Comparison of ENCODE assay signal across 17 cellular contexts in genomic region chr1:229114315-229114714, GRCh38.
DNase-seq lines count a peak whose midpoint lies in the region; ATAC-seq and TF ChIP-seq lines count a peak whose summit lies in the region.
"Had no signal": no experiment of that assay in that cellular context is flagged by ENCODE, and none has a peak within 500 bp of the region (broad histone marks: within the 10 kb centered on the region; RNA-seq: fewer than 3 reads in every experiment).

No MANE protein-coding gene starts in this region.

- no peak overlapping the region for H2BK120ac ChIP-seq in trophoblast cell (ENCODE audit: insufficient read depth, low read length, poor library complexity)
- H2BK120ac ChIP-seq in neuronal stem cell (ENCODE audit: low read depth, low read length) = no peak overlapping the region

- H3K27ac ChIP-seq in C4-2B (peak overlapping the region; percentile 14; the same call in 1 of the 2 replicates), trophoblast cell (ENCODE audit: low read depth, low read length) (peak overlapping the region; percentile 26), heart right ventricle (no peak overlapping the region), neuronal stem cell (replicated peaks; ENCODE audit: low read length) (no peak overlapping the region)

- H3K18ac ChIP-seq in trophoblast cell (ENCODE audit: low read length) = no peak overlapping the region
- H3K18ac ChIP-seq in neuronal stem cell (ENCODE audit: low read length) = no peak overlapping the region

- no peak overlapping the region for H2AFZ ChIP-seq in trophoblast cell (ENCODE audit: insufficient read depth, low read length, poor library complexity)
- H2AFZ ChIP-seq in neuronal stem cell (ENCODE audit: low read length) = no peak overlapping the region

- H3K14ac ChIP-seq in trophoblast cell (ENCODE audit: low read length) (no peak overlapping the region), neuronal stem cell (ENCODE audit: low read length) (no peak overlapping the region)

- no peak overlapping the region for H2BK15ac ChIP-seq in neuronal stem cell (ENCODE audit: low read length)

- H2AK5ac ChIP-seq in trophoblast cell (ENCODE audit: low read length) (no peak overlapping the region), neuronal stem cell (ENCODE audit: low read depth, low read length) (no peak overlapping the region)

- H3K4me3 ChIP-seq in trophoblast cell (ENCODE audit: low read depth, low read length) (no peak overlapping the region), heart right ventricle (no peak overlapping the region), neuronal stem cell (ENCODE audit: low read length in 2 of 2) (no peak overlapping the region)

- TF ChIP-seq CTCF in C4-2B (conservative IDR thresholded peaks at IDR 0.05) (no peak), heart right ventricle (IDR thresholded peaks at IDR 0.05) (no peak)

- WGBS in trophoblast cell (ENCODE audit: extremely low coverage, insufficient coverage, insufficient read length) = no CpG with 5 or more reads among the region's 5 CpGs
- WGBS in heart right ventricle, 2 donors = 47 to 50% methylated on average over 5 of the region's 5 CpGs
- WGBS in neuronal stem cell (ENCODE audit: extremely low coverage in 2 of 2, insufficient read length in 2 of 2, insufficient replicate concordance in 1 of 2), 2 donors = no CpG with 5 or more reads among the region's 5 CpGs

- ATAC-seq in heart right ventricle (no peak), HG03097 (IDR thresholded peaks at IDR 0.05; ENCODE audit: low FRiP score, unreplicated experiment) (no peak)
- ATAC-seq: left lobe of liver had no signal

- H3K4me1 ChIP-seq in trophoblast cell (ENCODE audit: control insufficient read depth in 1 of 2, insufficient read depth in 2 of 2, low read length in 2 of 2) (peaks cover 16 to 23% of the 10 kb centered on the region in 2 experiments), heart right ventricle (peaks cover 0 to 15% (median 9%) of the 10 kb centered on the region in 9 donors), neuronal stem cell (ENCODE audit: control insufficient read depth in 2 of 2, insufficient read depth in 1 of 2, low read depth in 1 of 2, low read length in 2 of 2) (peaks cover 0 to 6% of the 10 kb centered on the region in 2 donors)

- peak; percentile 16 for DNase-seq in NCI-H2029 treated with DMSO at 0.1 percent for 48 hours (lab: John Stamatoyannopoulos, UW)
- DNase-seq in dermis microvascular lymphatic vessel endothelial cell (ENCODE audit: low read depth in 2 of 2) = peak; percentile 43 to 56
- DNase-seq in trophoblast cell = no peak
- no peak for DNase-seq in heart right ventricle
- no peak for DNase-seq in neuronal stem cell (ENCODE audit: low spot score)
- no peak for DNase-seq in occipital lobe (lab: John Stamatoyannopoulos, UW)
- DNase-seq: activated CD4-positive, alpha-beta T cell treated with anti-CD3 and anti-CD28 coated beads for 1 hour; activated naive CD4-positive, alpha-beta T cell treated with anti-CD3 and anti-CD28 coated beads, Interleukin-2, amount 10 ng/mL, durations not matched to agents 7 days and 5 days; hippocampal formation; Kasumi-1; NCI-H1417 treated with DMSO at 0.1 percent for 48 hours; NCI-H526; RPMI8226; stimulated activated CD4-positive, alpha-beta T cell treated with anti-CD3 and anti-CD28 coated beads, Interleukin-12 subunit alpha, Interleukin-12 subunit beta, amount 100 ng/mL, for 4 hours had no signal

- intact Hi-C loops in heart right ventricle (cut with DNase I) = no loop called here

- H2BK5ac ChIP-seq in trophoblast cell (ENCODE audit: low read depth, low read length, poor library complexity) = peak overlapping the region; percentile 48
- H2BK5ac ChIP-seq in neuronal stem cell (ENCODE audit: low read length) = no peak overlapping the region

- H4K91ac ChIP-seq in trophoblast cell (ENCODE audit: low read depth, low read length) (peak overlapping the region; percentile 82), neuronal stem cell (ENCODE audit: low read depth, low read length, poor library complexity) (no peak overlapping the region)

- H3K9me3 ChIP-seq in trophoblast cell (ENCODE audit: insufficient read depth, low read depth, low read length) (peaks cover 5% of the 10 kb centered on the region), heart right ventricle (no peaks in the 10 kb centered on the region), neuronal stem cell (replicated peaks in 1 of 2; ENCODE audit: control insufficient read depth in 2 of 2, insufficient read depth in 1 of 2, low read depth in 1 of 2, low read length in 2 of 2) (peaks cover 0 to 2% of the 10 kb centered on the region in 2 donors)

- no peak overlapping the region for H4K8ac ChIP-seq in trophoblast cell (ENCODE audit: low read depth, low read length)
- no peak overlapping the region for H4K8ac ChIP-seq in neuronal stem cell (ENCODE audit: low read depth, low read length)

- H2BK12ac ChIP-seq in trophoblast cell (ENCODE audit: low read length) = no peak overlapping the region
- no peak overlapping the region for H2BK12ac ChIP-seq in neuronal stem cell (ENCODE audit: low read length)

- H3K4me2 ChIP-seq in trophoblast cell (ENCODE audit: low read length) = no peak overlapping the region
- H3K4me2 ChIP-seq in neuronal stem cell (ENCODE audit: insufficient read depth, low read length, poor library complexity, severe bottlenecking) = no peak overlapping the region

- H3K23ac ChIP-seq in trophoblast cell (ENCODE audit: low read length) (no peak overlapping the region), neuronal stem cell (ENCODE audit: low read depth, low read length, poor library complexity) (no peak overlapping the region)

- H3K4ac ChIP-seq in trophoblast cell (ENCODE audit: low read depth, low read length) = no peak overlapping the region
- no peak overlapping the region for H3K4ac ChIP-seq in neuronal stem cell (ENCODE audit: low read length)

- H3K79me1 ChIP-seq in trophoblast cell (ENCODE audit: low read length) = peaks cover 19% of the 10 kb centered on the region
- no peaks in the 10 kb centered on the region for H3K79me1 ChIP-seq in neuronal stem cell (ENCODE audit: low read depth, low read length)

- no peaks in the 10 kb centered on the region for H3K27me3 ChIP-seq in trophoblast cell (ENCODE audit: insufficient read depth, low read length)
- H3K27me3 ChIP-seq in heart right ventricle = peaks cover 0 to 21% (median 0%) of the 10 kb centered on the region in 7 donors
- no peaks in the 10 kb centered on the region for H3K27me3 ChIP-seq in neuronal stem cell (ENCODE audit: control insufficient read depth in 3 of 3, insufficient read depth in 3 of 3, low read depth in 1 of 3, low read length in 3 of 3)

- H4K12ac ChIP-seq in trophoblast cell (ENCODE audit: low read depth, low read length) = no peak overlapping the region

- H3K36me3 ChIP-seq in trophoblast cell (ENCODE audit: control insufficient read depth in 1 of 2, insufficient read depth in 2 of 2, low read length in 2 of 2) (no peaks in the 10 kb centered on the region), heart right ventricle (no peaks in the 10 kb centered on the region), neuronal stem cell (replicated peaks in 1 of 2; ENCODE audit: control insufficient read depth in 2 of 2, insufficient read depth in 2 of 2, low read length in 2 of 2) (no peaks in the 10 kb centered on the region)

- H3K9ac ChIP-seq in trophoblast cell (ENCODE audit: low read length) = no peak overlapping the region
- no peak overlapping the region for H3K9ac ChIP-seq in neuronal stem cell (ENCODE audit: low read depth, low read length, poor library complexity)

- no peaks in the 10 kb centered on the region for H3K79me2 ChIP-seq in trophoblast cell (ENCODE audit: control insufficient read depth, insufficient read depth, low read length, poor library complexity)

Comparison
In these comparisons a context has a peak if more than half of its experiments do, and no peak if none do; other contexts are left out.
1. H3K27ac ChIP-seq: peak in C4-2B (single experiment) and trophoblast cell (single experiment); none in heart right ventricle (0 of 10) and neuronal stem cell (single experiment).
2. DNase-seq: peak in NCI-H2029 treated with DMSO at 0.1 percent for 48 hours (single experiment) and dermis microvascular lymphatic vessel endothelial cell (2 of 2); none in trophoblast cell (0 of 2), heart right ventricle (0 of 2), neuronal stem cell (single experiment) and occipital lobe (single experiment).